ENCODE assay signal across 24 cellular contexts in genomic region chr6:35562060-35562459, GRCh38. TPM values are rescaled to one million over a fixed set of nuclear protein-coding genes. Genes with fewer than 3 reads are reported as not detected.
DNase-seq lines count a peak whose midpoint lies in the region; ATAC-seq, FAIRE-seq and TF ChIP-seq lines count a peak whose summit lies in the region.
"Had no signal": no experiment of that assay in that cellular context is flagged by ENCODE, and none has a peak within 500 bp of the region (broad histone marks: within the 10 kb centered on the region; RNA-seq: fewer than 3 reads in every experiment).

No MANE protein-coding gene starts in this region.

- no peak overlapping the region for H2AFZ ChIP-seq in K562 (ENCODE audit: low read depth, low read length)

- 12% methylated on average over 11 of the region's 11 CpGs for WGBS in K562 (ENCODE audit: insufficient coverage, low coverage, missing lambda C conversion rate)

- H3K4me2 ChIP-seq in K562 (ENCODE audit: insufficient read depth, low read length) = no peak overlapping the region
- H3K4me2 ChIP-seq: KMS-11 had no signal

- H4K20me1 ChIP-seq in K562 (replicated peaks; ENCODE audit: control insufficient read depth, insufficient read depth, low read length) = no peaks in the 10 kb centered on the region

- no peaks in the 10 kb centered on the region for H3K79me2 ChIP-seq in K562 (ENCODE audit: control insufficient read depth, insufficient read depth, low read length)

- TF ChIP-seq CTCF in K562 (IDR thresholded peaks at IDR 0.05 in 2 of 3, conservative IDR thresholded peaks at IDR 0.05 in 1 of 3; ENCODE audit: insufficient read depth in 2 of 3, low read depth in 1 of 3, low read length in 3 of 3) (no peak), gastrocnemius medialis (IDR thresholded peaks at IDR 0.05 in 4 of 5, conservative IDR thresholded peaks at IDR 0.05 in 1 of 5) (no peak)

- H3K27ac ChIP-seq in K562 (ENCODE audit: extremely low read depth, low read depth, low read length) (no peak overlapping the region), gastrocnemius medialis (peak overlapping the region in 1 of 4 donors; percentile 16)
- H3K27ac ChIP-seq: dorsolateral prefrontal cortex, esophagus muscularis mucosa, HL-60, KMS-11, transverse colon had no signal

- CTCF ChIA-PET in K562 (lab: Yijun Ruan, JAX; ENCODE audit: low intra/inter-chr PET ratio) = no interaction called here

- H3K9me3 ChIP-seq in K562 (replicated peaks; ENCODE audit: control insufficient read depth, insufficient read depth, low read depth, low read length) (peaks cover 7% of the 10 kb centered on the region; the same call in 1 of the 2 replicates), gastrocnemius medialis (no peaks in the 10 kb centered on the region)
- H3K9me3 ChIP-seq: esophagus muscularis mucosa, mucosa of descending colon, transverse colon had no signal

- no peaks in the 10 kb centered on the region for H3K9me1 ChIP-seq in K562 (ENCODE audit: control insufficient read depth, insufficient read depth, low read length)

- TF ChIP-seq POLR2A in K562 (conservative IDR thresholded peaks at IDR 0.05) (no peak), gastrocnemius medialis (IDR thresholded peaks at IDR 0.05) (no peak)

- TF ChIP-seq RAD21 in K562 (CRISPR knock-in tag; conservative IDR thresholded peaks at IDR 0.05 in 1 of 2, IDR thresholded peaks at IDR 0.05 in 1 of 2) = no peak

- no peak for ATAC-seq in K562
- peak; percentile 5 to 8 for ATAC-seq in gastrocnemius medialis
- no peak for ATAC-seq in HG02885 (IDR thresholded peaks at IDR 0.05; ENCODE audit: poor library complexity, unreplicated experiment)
- ATAC-seq: mucosa of descending colon, T-helper 17 cell had no signal

- no peaks in the 10 kb centered on the region for H3K4me1 ChIP-seq in K562 (replicated peaks in 1 of 2; ENCODE audit: control insufficient read depth in 2 of 2, insufficient read depth in 2 of 2, low read length in 2 of 2)
- H3K4me1 ChIP-seq in gastrocnemius medialis = no peaks in the 10 kb centered on the region
- H3K4me1 ChIP-seq: esophagus muscularis mucosa, transverse colon had no signal

- no TSS peak for BruUV-seq in K562 (replicated peaks; lab: Mats Ljungman, UMichigan)

- DNase-seq in NCI-H2196 (lab: John Stamatoyannopoulos, UW; ENCODE audit: unreplicated experiment) (peak; percentile 6), NCI-H2196 treated with DMSO at 0.1 percent for 48 hours (lab: John Stamatoyannopoulos, UW; ENCODE audit: unreplicated experiment) (no peak), LHCN-M2 (ENCODE audit: low read depth) (peak; percentile 37), K562 (ENCODE audit: extremely low read depth in 1 of 4, low spot score in 3 of 4) (peak in 1 of 4 experiments; percentile 30), gastrocnemius medialis (peak in 1 of 2 donors; percentile 70), activated T-cell treated with anti-CD3 and anti-CD28 coated beads for 4 hours (no peak)
- no peak for DNase-seq in activated CD8-positive, alpha-beta memory T cell treated with anti-CD3 and anti-CD28 coated beads, Interleukin-2, amount 50 U/mL, for 4 hours
- DNase-seq: ACHN; activated CD4-positive, alpha-beta T cell treated with anti-CD3 and anti-CD28 coated beads for 1 hour; activated naive CD4-positive, alpha-beta T cell; dorsolateral prefrontal cortex; HFFc6; mucosa of descending colon; NCI-H1694; NK-92 treated with Interleukin-12 subunit alpha and Interleukin-12 subunit beta, amount 100 ng/mL, for 24 hours; T-helper 17 cell; transverse colon had no signal

- FAIRE-seq in K562 (lab: Jason Lieb, UNC) = no peak
- FAIRE-seq: GM18507, GM19239, keratinocyte had no signal

- in situ Hi-C loops in K562 (cut with MboI) = no loop called here
- in situ Hi-C loops in gastrocnemius medialis (cut with MboI; ENCODE audit: low sequenced_read_pairs in 4 of 4) = no loop called here

- peaks cover 64 to 69% of the 10 kb centered on the region in 2 experiments for H3K27me3 ChIP-seq in K562 (ENCODE audit: control insufficient read depth in 2 of 2, insufficient read depth in 2 of 2, low read length in 2 of 2)
- H3K27me3 ChIP-seq in gastrocnemius medialis = no peaks in the 10 kb centered on the region

- intact Hi-C loops in K562 (cut with micrococcal nuclease) = no loop called here
- intact Hi-C loops in gastrocnemius medialis (cut with DNase I; ENCODE audit: low total_unique reads) = no loop called here

- no peak overlapping the region for H3K9ac ChIP-seq in K562 (ENCODE audit: insufficient read depth in 1 of 2, low read depth in 2 of 2, low read length in 2 of 2)
- H3K9ac ChIP-seq: KMS-11 had no signal

- H3K4me3 ChIP-seq in K562 (no peak overlapping the region), gastrocnemius medialis (no peak overlapping the region)
- H3K4me3 ChIP-seq: dorsolateral prefrontal cortex, esophagus muscularis mucosa, mucosa of descending colon, transverse colon had no signal

- TF ChIP-seq EP300 in K562 (IDR thresholded peaks at IDR 0.05; ENCODE audit: low read length) = no peak

- POLR2A ChIA-PET in K562 (lab: Yijun Ruan, JAX) = interaction anchor here (1.0 to 1.2 kb wide), 4 partner anchors 9 to 166 kb away, joined by 3 to 4 read pairs (median 3); no protein-coding TSS in a partner anchor

- no peaks in the 10 kb centered on the region for H3K36me3 ChIP-seq in K562 (ENCODE audit: control insufficient read depth, insufficient read depth, low read length)
- no peaks in the 10 kb centered on the region for H3K36me3 ChIP-seq in gastrocnemius medialis
- H3K36me3 ChIP-seq: esophagus muscularis mucosa, transverse colon had no signal

TF ChIP-seq in K562, 482 proteins besides CTCF, POLR2A, EP300 and RAD21:
- TF ChIP-seq NFIC (IDR thresholded peaks at IDR 0.05) (peak; percentile 82), ESRRB (CRISPR knock-in tag; IDR thresholded peaks at IDR 0.05; ENCODE audit: borderline replicate concordance) (no peak)

RNA-seq across cellular contexts. Expression of gene TULP1, which starts 49.4 kb away (rescaled TPM):
- not detected in 2 replicates for total RNA-seq in LHCN-M2 (2014; rRNA removed)
- polyA plus RNA-seq in LHCN-M2 (2012) = 0.07 TPM
- total RNA-seq in K562 (2011; cell fraction: chromatin; rRNA removed; ENCODE audit: low replicate concordance) = not detected in 2 replicates
- total RNA-seq in K562 (2011; cell fraction: nucleolus; rRNA removed) = not detected in 2 replicates
- total RNA-seq in K562 (2011; cell fraction: nucleoplasm; rRNA removed) = not detected in 2 replicates
- 0.16 TPM in 1 of 2 replicates, not detected in the other for total RNA-seq in K562 (2014; rRNA removed)
- total RNA-seq in K562 (2014; rRNA removed; fragmentation: Illumina TruSeq; extraction: Trizol) = not detected in 2 replicates
- total RNA-seq in K562 (2015; rRNA removed; fragmentation: Illumina TruSeq; extraction: Trizol) = not detected in 2 replicates
- total RNA-seq in K562 (2021) = 0.09 TPM in 2 replicates
- polyA plus RNA-seq in K562 (2011; rRNA removed) = 0.05 TPM in 1 of 2 replicates, not detected in the other
- polyA plus RNA-seq in K562 (2011; cell fraction: cytosol; rRNA removed) = 0.07 TPM in 1 of 2 replicates, not detected in the other
- 0.06 and 0.09 TPM in 2 replicates for polyA plus RNA-seq in K562 (2011; cell fraction: nucleus; rRNA removed)
- 0.06 and 0.17 TPM in 2 replicates for polyA plus RNA-seq in K562 (2012)
- polyA plus RNA-seq in K562 (2014; fragmentation: Illumina TruSeq; extraction: Trizol) = 0.10 TPM in 1 of 2 replicates, not detected in the other
- under 1 TPM in 1 of 2 experiments, not detected in 1; 0.06 TPM for polyA plus RNA-seq in K562 (2014; fragmentation: Nextera tagmentation; extraction: Ambion mirVana)
- 0.17 TPM in 1 of 2 replicates, not detected in the other for polyA plus RNA-seq in K562 (2014; rRNA removed)
- not detected in 2 replicates for polyA minus RNA-seq in K562 (2011; rRNA and poly(A)+ RNA removed)
- not detected in 2 replicates for polyA minus RNA-seq in K562 (2011; cell fraction: cytosol; rRNA and poly(A)+ RNA removed)
- polyA minus RNA-seq in K562 (2011; cell fraction: nucleus; rRNA and poly(A)+ RNA removed) = 0.11 TPM in 1 of 2 replicates, not detected in the other
- not detected for total RNA-seq in gastrocnemius medialis
- total RNA-seq: HFFc6, mucosa of descending colon, T-helper 17 cell, transverse colon had no signal
- polyA plus RNA-seq: keratinocyte had no signal

Comparison
In these comparisons a context has a peak if more than half of its experiments do, and no peak if none do; other contexts are left out.
1. DNase-seq: peak in NCI-H2196 (single experiment) and LHCN-M2 (single experiment); none in NCI-H2196 treated with DMSO at 0.1 percent for 48 hours (single experiment), activated T-cell treated with anti-CD3 and anti-CD28 coated beads for 4 hours (single experiment) and activated CD8-positive, alpha-beta memory T cell treated with anti-CD3 and anti-CD28 coated beads, Interleukin-2, amount 50 U/mL, for 4 hours (single experiment).
2. ATAC-seq: peak in gastrocnemius medialis (2 of 2); none in K562 (single experiment) and HG02885 (single experiment).